14 cellular contexts compared by ENCODE assay signal in genomic region chr13:50459046-50459445, GRCh38.
A peak's percentile ranks its signal among the peaks of the same experiment; 100 is the strongest.
DNase-seq lines count a peak whose midpoint lies in the region; ATAC-seq, FAIRE-seq and TF ChIP-seq lines count a peak whose summit lies in the region.
"Had no signal": no experiment of that assay in that cellular context is flagged by ENCODE, and none has a peak within 500 bp of the region (broad histone marks: within the 10 kb centered on the region; RNA-seq: fewer than 3 reads in every experiment).

No MANE protein-coding gene starts in this region.

- ATAC-seq in K562 (peak; percentile 32; the same call in 2 of the 3 replicates), HG02885 (IDR thresholded peaks at IDR 0.05; ENCODE audit: poor library complexity, unreplicated experiment) (no peak), GM19035 (IDR thresholded peaks at IDR 0.05; ENCODE audit: unreplicated experiment) (no peak)
- ATAC-seq: HCT116 had no signal

- H3K23ac ChIP-seq in trophoblast cell (ENCODE audit: low read length): no peak overlapping the region

- no peak overlapping the region for H4K91ac ChIP-seq in trophoblast cell (ENCODE audit: low read depth, low read length)

- CTCF ChIA-PET in K562 (lab: Yijun Ruan, JAX; ENCODE audit: low intra/inter-chr PET ratio): no interaction called here

- H3K4me1 ChIP-seq in Karpas-422 (ENCODE audit: low read length) (peaks cover 72% of the 10 kb centered on the region), K562 (replicated peaks in 1 of 2; ENCODE audit: control insufficient read depth in 2 of 2, insufficient read depth in 2 of 2, low read length in 2 of 2) (peaks cover 0 to 18% of the 10 kb centered on the region in 2 experiments; a peak in 2 of 5 replicates), trophoblast cell (ENCODE audit: control insufficient read depth in 1 of 2, insufficient read depth in 2 of 2, low read length in 2 of 2) (no peaks in the 10 kb centered on the region)

- no peak overlapping the region for H3K9ac ChIP-seq in Karpas-422 (ENCODE audit: low read length)
- H3K9ac ChIP-seq in K562 (ENCODE audit: insufficient read depth in 1 of 2, low read depth in 2 of 2, low read length in 2 of 2): no peak overlapping the region
- no peak overlapping the region for H3K9ac ChIP-seq in trophoblast cell (ENCODE audit: low read length)
- H3K9ac ChIP-seq: GM23248 had no signal

- H3K27me3 ChIP-seq in Karpas-422 (ENCODE audit: low read length) (no peaks in the 10 kb centered on the region), K562 (ENCODE audit: control insufficient read depth in 2 of 2, insufficient read depth in 2 of 2, low read length in 2 of 2) (no peaks in the 10 kb centered on the region), trophoblast cell (ENCODE audit: insufficient read depth, low read length) (no peaks in the 10 kb centered on the region)

- no peak overlapping the region for H2AK5ac ChIP-seq in trophoblast cell (ENCODE audit: low read length)

- no peak overlapping the region for H3K18ac ChIP-seq in trophoblast cell (ENCODE audit: low read length)

- no peak overlapping the region for H3K14ac ChIP-seq in trophoblast cell (ENCODE audit: low read length)

- no peak overlapping the region for H2BK12ac ChIP-seq in trophoblast cell (ENCODE audit: low read length)

- TF ChIP-seq EP300 in K562 (IDR thresholded peaks at IDR 0.05; ENCODE audit: low read length): no peak

- H3K79me1 ChIP-seq in trophoblast cell (ENCODE audit: low read length): no peaks in the 10 kb centered on the region

- DNase-seq in Karpas-422 (no peak), K562 (ENCODE audit: extremely low read depth in 1 of 4, low spot score in 3 of 4) (no peak), trophoblast cell (peak; percentile 4 to 10), NCI-H1694 treated with DMSO at 0.1 percent for 48 hours (lab: John Stamatoyannopoulos, UW) (no peak)
- DNase-seq: C1 segment of cervical spinal cord; CD4-positive, alpha-beta memory T cell; DMS53; GF-D8; GM23248 had no signal

- no peaks in the 10 kb centered on the region for H3K79me2 ChIP-seq in Karpas-422 (ENCODE audit: low read length)
- no peaks in the 10 kb centered on the region for H3K79me2 ChIP-seq in K562 (ENCODE audit: control insufficient read depth, insufficient read depth, low read length)
- no peaks in the 10 kb centered on the region for H3K79me2 ChIP-seq in trophoblast cell (ENCODE audit: control insufficient read depth, insufficient read depth, low read length, poor library complexity)

- H3K4me2 ChIP-seq in Karpas-422 (ENCODE audit: low read depth, low read length, poor library complexity, severe bottlenecking) (no peak overlapping the region), K562 (ENCODE audit: insufficient read depth, low read length) (no peak overlapping the region), trophoblast cell (ENCODE audit: low read length) (no peak overlapping the region)

- TF ChIP-seq RAD21 in K562 (CRISPR knock-in tag; conservative IDR thresholded peaks at IDR 0.05 in 1 of 2, IDR thresholded peaks at IDR 0.05 in 1 of 2): no peak

- H2AFZ ChIP-seq in Karpas-422 (ENCODE audit: low read length) (no peak overlapping the region), K562 (ENCODE audit: low read depth, low read length) (no peak overlapping the region), trophoblast cell (ENCODE audit: insufficient read depth, low read length, poor library complexity) (no peak overlapping the region)
- H2AFZ ChIP-seq: GM23248 had no signal

- H4K20me1 ChIP-seq in Karpas-422 (ENCODE audit: insufficient read depth, low read depth, low read length) (no peaks in the 10 kb centered on the region), K562 (replicated peaks; ENCODE audit: control insufficient read depth, insufficient read depth, low read length) (no peaks in the 10 kb centered on the region)

- H3K9me3 ChIP-seq in Karpas-422 (ENCODE audit: low read length) (no peaks in the 10 kb centered on the region), K562 (replicated peaks; ENCODE audit: control insufficient read depth, insufficient read depth, low read depth, low read length) (no peaks in the 10 kb centered on the region), trophoblast cell (ENCODE audit: insufficient read depth, low read depth, low read length) (no peaks in the 10 kb centered on the region)

- TF ChIP-seq CTCF in 22Rv1 (IDR thresholded peaks at IDR 0.05) (no peak), K562 (IDR thresholded peaks at IDR 0.05 in 2 of 3, conservative IDR thresholded peaks at IDR 0.05 in 1 of 3; ENCODE audit: insufficient read depth in 2 of 3, low read depth in 1 of 3, low read length in 3 of 3) (no peak)

- POLR2A ChIA-PET in K562 (lab: Yijun Ruan, JAX): no interaction called here

- FAIRE-seq in K562 (lab: Jason Lieb, UNC): no peak
- FAIRE-seq: H54 had no signal

- H3K4me3 ChIP-seq in Karpas-422 (ENCODE audit: low read length): no peak overlapping the region
- H3K4me3 ChIP-seq in K562: no peak overlapping the region
- no peak overlapping the region for H3K4me3 ChIP-seq in trophoblast cell (ENCODE audit: low read depth, low read length)
- H3K4me3 ChIP-seq: GM23248 had no signal

- intact Hi-C loops in K562 (cut with micrococcal nuclease): no loop called here

- in situ Hi-C loops in K562 (cut with MboI): no loop called here

- no peak overlapping the region for H4K8ac ChIP-seq in trophoblast cell (ENCODE audit: low read depth, low read length)

- H3K4ac ChIP-seq in trophoblast cell (ENCODE audit: low read depth, low read length): no peak overlapping the region

- no peak overlapping the region for H2BK5ac ChIP-seq in trophoblast cell (ENCODE audit: low read depth, low read length, poor library complexity)

- H3K9me1 ChIP-seq in K562 (ENCODE audit: control insufficient read depth, insufficient read depth, low read length): no peaks in the 10 kb centered on the region

- no peak overlapping the region for H2BK120ac ChIP-seq in trophoblast cell (ENCODE audit: insufficient read depth, low read length, poor library complexity)

- H3K9me2 ChIP-seq in Karpas-422 (replicated peaks; ENCODE audit: insufficient read depth, low read length): no peaks in the 10 kb centered on the region

- H3K27ac ChIP-seq in 22Rv1 (peak overlapping the region; percentile 48), Karpas-422 (ENCODE audit: low read length) (peak overlapping the region; percentile 94), K562 (ENCODE audit: extremely low read depth, low read depth, low read length) (no peak overlapping the region), trophoblast cell (ENCODE audit: low read depth, low read length) (no peak overlapping the region)
- H3K27ac ChIP-seq: GM23248 had no signal

- no peak overlapping the region for H4K12ac ChIP-seq in trophoblast cell (ENCODE audit: low read depth, low read length)

- 63% methylated on average over 2 of the region's 2 CpGs for WGBS in K562 (ENCODE audit: insufficient coverage, low coverage, missing lambda C conversion rate)
- no CpG with 5 or more reads among the region's 2 CpGs for WGBS in trophoblast cell (ENCODE audit: extremely low coverage, insufficient coverage, insufficient read length)

- BruUV-seq in K562 (replicated peaks; lab: Mats Ljungman, UMichigan): no TSS peak

- no peak for TF ChIP-seq POLR2A in K562 (conservative IDR thresholded peaks at IDR 0.05)

- H3K36me3 ChIP-seq in Karpas-422 (ENCODE audit: insufficient read depth, low read length) (no peaks in the 10 kb centered on the region), K562 (ENCODE audit: control insufficient read depth, insufficient read depth, low read length) (no peaks in the 10 kb centered on the region; the same call in 2 of the 3 replicates), trophoblast cell (ENCODE audit: control insufficient read depth in 1 of 2, insufficient read depth in 2 of 2, low read length in 2 of 2) (no peaks in the 10 kb centered on the region)

TF ChIP-seq in K562, 482 proteins besides CTCF, POLR2A, EP300 and RAD21:
- TF ChIP-seq PCBP1 (IDR thresholded peaks at IDR 0.05; ENCODE audit: low read depth, low read length, poor library complexity, severe bottlenecking) (no peak), ZNF518B (CRISPR knock-in tag; IDR thresholded peaks at IDR 0.05) (no peak), ELF1 (tag; IDR thresholded peaks at IDR 0.05) (no peak), DLX4 (CRISPR knock-in tag; IDR thresholded peaks at IDR 0.05) (no peak)
TF ChIP-seq in K562: peak in this region for 0.

Comparison
In these comparisons a context has a peak if more than half of its experiments do, and no peak if none do; other contexts are left out.
1. H3K27ac ChIP-seq: peak in 22Rv1 (single experiment) and Karpas-422 (single experiment); none in K562 (single experiment) and trophoblast cell (single experiment).
2. DNase-seq: peak in trophoblast cell (2 of 2); none in Karpas-422 (single experiment), K562 (0 of 4) and NCI-H1694 treated with DMSO at 0.1 percent for 48 hours (single experiment).